In the genomic region with DNA sequence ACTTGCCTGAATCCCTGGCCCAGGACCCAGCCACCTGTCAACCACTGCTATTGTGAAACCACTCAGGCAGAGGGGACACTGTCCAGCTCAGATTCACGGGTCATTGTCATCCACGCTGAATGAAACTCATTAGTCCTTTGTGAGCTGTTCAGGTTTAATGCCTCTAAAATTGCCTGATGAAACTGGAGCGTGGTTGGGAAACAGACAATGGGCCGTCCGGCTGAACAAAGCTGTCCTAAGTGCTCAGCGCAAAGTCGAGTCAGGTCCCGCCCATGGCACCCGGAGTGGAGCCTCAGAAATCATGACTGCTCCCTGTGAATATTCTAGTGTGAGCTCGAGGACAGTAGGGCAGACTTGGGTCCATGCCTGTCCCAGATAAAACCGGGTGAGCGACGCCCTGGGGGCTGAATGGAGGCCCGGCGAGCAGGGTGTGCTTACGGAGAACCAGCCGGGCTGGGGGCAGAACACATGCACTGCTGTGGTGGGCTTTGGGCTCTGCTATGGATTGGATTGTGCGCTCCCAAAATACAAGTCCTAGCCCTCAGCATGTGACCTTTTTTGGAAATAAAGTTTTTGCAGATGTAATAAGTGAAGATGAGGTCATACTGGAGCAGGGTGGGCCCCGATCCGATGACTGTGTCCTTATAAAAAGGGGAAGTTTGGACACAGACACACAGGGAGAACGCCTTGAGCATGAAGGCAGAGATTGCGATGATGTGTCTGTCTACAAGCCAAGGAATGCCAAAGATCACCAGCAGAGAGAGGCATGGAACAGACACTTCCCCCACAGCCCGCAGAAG, we compare ENCODE assay signal across 1 cellular context.
TF ChIP-seq lines count a peak whose summit lies in the region.

No MANE protein-coding gene starts in this region.

TF ChIP-seq in GM12878, 131 proteins besides CTCF, POLR2A, EP300 and RAD21:
- TF ChIP-seq ZBTB33 (IDR thresholded peaks at IDR 0.05) (no peak), ZNF687 (IDR thresholded peaks at IDR 0.05) (no peak; the same call in 1 of the 2 replicates), IKZF1 (conservative IDR thresholded peaks at IDR 0.05) (0 out of 2 replicates have a peak, but pooled peaks have one; percentile 52), ZNF274 (IDR thresholded peaks at IDR 0.05; ENCODE audit: insufficient read depth, insufficient read length) (no peak), ZNF24 (IDR thresholded peaks at IDR 0.05) (no peak), STAT1 (conservative IDR thresholded peaks at IDR 0.05) (no peak), SMARCA5 (IDR thresholded peaks at IDR 0.05) (0 out of 2 replicates have a peak, but pooled peaks have one; percentile 35), BHLHE40 (IDR thresholded peaks at IDR 0.05; ENCODE audit: borderline replicate concordance in 1 of 2, low read depth in 2 of 2, low read length in 1 of 2) (0 out of 4 replicates have a peak, but pooled peaks of 1 of the 2 experiments have one; percentile 0), TCF12 (IDR thresholded peaks at IDR 0.05; ENCODE audit: low read depth, low read length) (0 out of 2 replicates have a peak, but pooled peaks have one; percentile 2), RCOR1 (conservative IDR thresholded peaks at IDR 0.05; ENCODE audit: low read depth, low read length) (0 out of 2 replicates have a peak, but pooled peaks have one; percentile 19), ZNF592 (IDR thresholded peaks at IDR 0.05) (no peak), MTA2 (IDR thresholded peaks at IDR 0.05; ENCODE audit: low read depth) (peak; percentile 60; the same call in 1 of the 2 replicates), LARP7 (IDR thresholded peaks at IDR 0.05) (0 out of 2 replicates have a peak, but pooled peaks have one; percentile 19), TAF1 (IDR thresholded peaks at IDR 0.05; ENCODE audit: borderline replicate concordance, low read depth, low read length) (no peak), ZSCAN29 (IDR thresholded peaks at IDR 0.05) (no peak), NR2F1 (conservative IDR thresholded peaks at IDR 0.05) (peak; percentile 70), CEBPB (IDR thresholded peaks at IDR 0.05; ENCODE audit: borderline replicate concordance in 1 of 2, low read depth in 2 of 2, low read length in 2 of 2) (0 out of 4 replicates have a peak, but pooled peaks of 1 of the 2 experiments have one; percentile 0), SMAD5 (IDR thresholded peaks at IDR 0.05; ENCODE audit: low read depth) (no peak), CEBPZ (IDR thresholded peaks at IDR 0.05; ENCODE audit: low read depth, low read length) (no peak), CHD4 (IDR thresholded peaks at IDR 0.05) (no peak)
- TF ChIP-seq, protein P1, sequence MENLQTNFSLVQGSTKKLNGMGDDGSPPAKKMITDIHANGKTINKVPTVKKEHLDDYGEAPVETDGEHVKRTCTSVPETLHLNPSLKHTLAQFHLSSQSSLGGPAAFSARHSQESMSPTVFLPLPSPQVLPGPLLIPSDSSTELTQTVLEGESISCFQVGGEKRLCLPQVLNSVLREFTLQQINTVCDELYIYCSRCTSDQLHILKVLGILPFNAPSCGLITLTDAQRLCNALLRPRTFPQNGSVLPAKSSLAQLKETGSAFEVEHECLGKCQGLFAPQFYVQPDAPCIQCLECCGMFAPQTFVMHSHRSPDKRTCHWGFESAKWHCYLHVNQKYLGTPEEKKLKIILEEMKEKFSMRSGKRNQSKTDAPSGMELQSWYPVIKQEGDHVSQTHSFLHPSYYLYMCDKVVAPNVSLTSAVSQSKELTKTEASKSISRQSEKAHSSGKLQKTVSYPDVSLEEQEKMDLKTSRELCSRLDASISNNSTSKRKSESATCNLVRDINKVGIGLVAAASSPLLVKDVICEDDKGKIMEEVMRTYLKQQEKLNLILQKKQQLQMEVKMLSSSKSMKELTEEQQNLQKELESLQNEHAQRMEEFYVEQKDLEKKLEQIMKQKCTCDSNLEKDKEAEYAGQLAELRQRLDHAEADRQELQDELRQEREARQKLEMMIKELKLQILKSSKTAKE (IDR thresholded peaks at IDR 0.05; ENCODE audit: low read depth, poor library complexity, severe bottlenecking): peak; percentile 10
- TF ChIP-seq, protein P2, sequence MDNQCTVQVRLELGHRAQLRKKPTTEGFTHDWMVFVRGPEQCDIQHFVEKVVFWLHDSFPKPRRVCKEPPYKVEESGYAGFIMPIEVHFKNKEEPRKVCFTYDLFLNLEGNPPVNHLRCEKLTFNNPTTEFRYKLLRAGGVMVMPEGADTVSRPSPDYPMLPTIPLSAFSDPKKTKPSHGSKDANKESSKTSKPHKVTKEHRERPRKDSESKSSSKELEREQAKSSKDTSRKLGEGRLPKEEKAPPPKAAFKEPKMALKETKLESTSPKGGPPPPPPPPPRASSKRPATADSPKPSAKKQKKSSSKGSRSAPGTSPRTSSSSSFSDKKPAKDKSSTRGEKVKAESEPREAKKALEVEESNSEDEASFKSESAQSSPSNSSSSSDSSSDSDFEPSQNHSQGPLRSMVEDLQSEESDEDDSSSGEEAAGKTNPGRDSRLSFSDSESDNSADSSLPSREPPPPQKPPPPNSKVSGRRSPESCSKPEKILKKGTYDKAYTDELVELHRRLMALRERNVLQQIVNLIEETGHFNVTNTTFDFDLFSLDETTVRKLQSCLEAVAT (IDR thresholded peaks at IDR 0.05): no peak
TF ChIP-seq in GM12878: peak in this region for 10.
